ENCODE assay signal across 8 cellular contexts in genomic region chr10:109996225-109996624, GRCh38. TPM values are rescaled to one million over a fixed set of nuclear protein-coding genes. Genes with fewer than 3 reads are reported as not detected.
DNase-seq lines count a peak whose midpoint lies in the region; ATAC-seq and TF ChIP-seq lines count a peak whose summit lies in the region.

No MANE protein-coding gene starts in this region.

- no peak for TF ChIP-seq CTCF in GM06990 (IDR thresholded peaks at IDR 0.05; ENCODE audit: insufficient read depth, low read length, poor library complexity, severe bottlenecking)
- TF ChIP-seq CTCF in left ventricle myocardium inferior (IDR thresholded peaks at IDR 0.05; ENCODE audit: borderline replicate concordance): no peak

- no peaks in the 10 kb centered on the region for H3K9me3 ChIP-seq in left ventricle myocardium inferior (replicated peaks)

- peaks cover 21% of the 10 kb centered on the region for H3K4me1 ChIP-seq in left ventricle myocardium inferior

- intact Hi-C loops in left ventricle myocardium inferior (cut with micrococcal nuclease): no loop called here

- H3K27ac ChIP-seq in left ventricle myocardium inferior (replicated peaks): peak overlapping the region; percentile 71

- H3K36me3 ChIP-seq in GM06990 (ENCODE audit: control insufficient read depth, insufficient read depth, low read length): no peaks in the 10 kb centered on the region
- H3K36me3 ChIP-seq in left ventricle myocardium inferior: no peaks in the 10 kb centered on the region

- H3K4me3 ChIP-seq in GM06990 (replicated peaks; ENCODE audit: low read depth, low read length) (no peak overlapping the region), left ventricle myocardium inferior (no peak overlapping the region)

- H3K27me3 ChIP-seq in GM06990 (replicated peaks; ENCODE audit: control insufficient read depth, insufficient read depth, low read length) (no peaks in the 10 kb centered on the region), left ventricle myocardium inferior (ENCODE audit: low read depth) (no peaks in the 10 kb centered on the region)

- peak; percentile 68 for ATAC-seq in GM21825 (IDR thresholded peaks at IDR 0.05; ENCODE audit: unreplicated experiment)

- DNase-seq in GM06990 (ENCODE audit: extremely low read depth, insufficient read length) (peak; percentile 66), LoVo (ENCODE audit: low spot score) (peak; percentile 60), left ventricle myocardium inferior (no peak), 8988T (no peak), HK-2 (ENCODE audit: unreplicated experiment) (no peak), NCI-H146 (lab: John Stamatoyannopoulos, UW) (no peak), NCI-H526 treated with DMSO at 0.1 percent for 48 hours (lab: John Stamatoyannopoulos, UW) (no peak)

RNA-seq across cellular contexts. Expression of gene ADD3, which starts 11.6 kb away (rescaled TPM):
- total RNA-seq in left ventricle myocardium inferior: 113 TPM

Comparison
In these comparisons a context has a peak if more than half of its experiments do, and no peak if none do; other contexts are left out.
1. DNase-seq: peak in GM06990 (single experiment) and LoVo (single experiment); none in left ventricle myocardium inferior (single experiment), 8988T (single experiment), HK-2 (single experiment), NCI-H146 (single experiment) and NCI-H526 treated with DMSO at 0.1 percent for 48 hours (single experiment).